Comparison of ENCODE assay signal across 20 cellular contexts in genomic region chr13:52164989-52165388, GRCh38. TPM values are rescaled to one million over a fixed set of nuclear protein-coding genes. Genes with fewer than 3 reads are reported as not detected.
A peak's percentile ranks its signal among the peaks of the same experiment; 100 is the strongest.
DNase-seq lines count a peak whose midpoint lies in the region; ATAC-seq, FAIRE-seq and TF ChIP-seq lines count a peak whose summit lies in the region.
"Had no signal": no experiment of that assay in that cellular context is flagged by ENCODE, and none has a peak within 500 bp of the region (broad histone marks: within the 10 kb centered on the region; RNA-seq: fewer than 3 reads in every experiment).

No MANE protein-coding gene starts in this region.

- peaks cover 9% of the 10 kb centered on the region for H3K4me1 Mint-ChIP-seq in activated T-cell treated with anti-CD3 and anti-CD28 coated beads, Interleukin-2, amount 50 U/mL, for 72 hours (ENCODE audit: low read depth)

- peaks cover 1% of the 10 kb centered on the region for H3K27me3 Mint-ChIP-seq in activated T-cell treated with anti-CD3 and anti-CD28 coated beads, Interleukin-2, amount 50 U/mL, for 72 hours (ENCODE audit: low read depth)

- no peak overlapping the region for H3K4me3 ChIP-seq in lower lobe of right lung
- H3K4me3 ChIP-seq: A549, BLaER1 had no signal

- ATAC-seq in lower lobe of right lung (no peak), GM21723 (IDR thresholded peaks at IDR 0.05; ENCODE audit: unreplicated experiment) (no peak)
- ATAC-seq in activated T-cell treated with anti-CD3 and anti-CD28 coated beads, Interleukin-2, amount 50 U/mL, for 72 hours (replicated peaks in 1 of 2), result no peak
- ATAC-seq: A549; CD8-positive, alpha-beta T cell; Right ventricle myocardium inferior had no signal

- no peaks in the 10 kb centered on the region for H3K9me3 ChIP-seq in lower lobe of right lung
- H3K9me3 ChIP-seq: A549, BLaER1 had no signal

- no peaks in the 10 kb centered on the region for H3K9me3 Mint-ChIP-seq in activated T-cell treated with anti-CD3 and anti-CD28 coated beads, Interleukin-2, amount 50 U/mL, for 72 hours
- H3K9me3 Mint-ChIP-seq: CD8-positive, alpha-beta T cell had no signal

- H3K36me3 Mint-ChIP-seq in activated T-cell treated with anti-CD3 and anti-CD28 coated beads, Interleukin-2, amount 50 U/mL, for 72 hours (ENCODE audit: insufficient read depth in 2 of 2), result peaks cover 0 to 4% of the 10 kb centered on the region in 2 donors

- H3K27ac ChIP-seq in angular gyrus (ENCODE audit: low read depth, low read length), result peak overlapping the region; percentile 94
- H3K27ac ChIP-seq in lower lobe of right lung, result peak overlapping the region; percentile 41
- H3K27ac ChIP-seq in temporal lobe (ENCODE audit: low read depth, low read length), result peak overlapping the region; percentile 86
- H3K27ac ChIP-seq: A549, BLaER1 had no signal

- TF ChIP-seq CTCF in lower lobe of right lung (IDR thresholded peaks at IDR 0.05), result no peak

- peak; percentile 26 for FAIRE-seq in frontal cortex (lab: Jason Lieb, UNC)
- FAIRE-seq: A549, GM18507, H1, RCC 7860 had no signal

- DNase-seq in frontal cortex (ENCODE audit: low spot score in 2 of 2) (no peak), lower lobe of right lung (no peak), NCI-H1694 (lab: John Stamatoyannopoulos, UW) (no peak)
- DNase-seq in activated T-cell treated with anti-CD3 and anti-CD28 coated beads, Interleukin-2, amount 50 U/mL, for 72 hours, result no peak
- DNase-seq: Calu3; CD8-positive, alpha-beta T cell; GF-D8; NCI-H1092 treated with DMSO at 0.1 percent for 48 hours; NCI-H748 treated with DMSO at 0.1 percent for 48 hours; NK-92 treated with Interleukin-12 subunit alpha and Interleukin-12 subunit beta, amount 100 ng/mL, for 24 hours had no signal

- peaks cover 10% of the 10 kb centered on the region for H3K4me1 ChIP-seq in lower lobe of right lung
- H3K4me1 ChIP-seq: A549 had no signal

- no peaks in the 10 kb centered on the region for H3K27me3 ChIP-seq in lower lobe of right lung (ENCODE audit: low read depth)

- no peak overlapping the region for H3K27ac Mint-ChIP-seq in activated T-cell treated with anti-CD3 and anti-CD28 coated beads, Interleukin-2, amount 50 U/mL, for 72 hours

- H3K4me3 Mint-ChIP-seq in activated T-cell treated with anti-CD3 and anti-CD28 coated beads, Interleukin-2, amount 50 U/mL, for 72 hours, result no peak overlapping the region
- H3K4me3 Mint-ChIP-seq: CD8-positive, alpha-beta T cell had no signal

- intact Hi-C loops in lower lobe of right lung (cut with DNase I), result no loop called here

- peaks cover 42% of the 10 kb centered on the region for H3K36me3 ChIP-seq in lower lobe of right lung

RNA-seq across cellular contexts. Expression of gene NEK3, which starts 5.6 kb away (rescaled TPM):
- total RNA-seq in frontal cortex (8.6 TPM), lower lobe of right lung (10.9 TPM), temporal lobe (9.8 TPM)
- total RNA-seq in activated T-cell treated with anti-CD3 and anti-CD28 coated beads, Interleukin-2, amount 50 U/mL, for 72 hours, result 10 to 100 TPM; 14.4 to 14.9 TPM

RNA-seq across cellular contexts. Expression of gene NEK5, which starts 36.1 kb away (rescaled TPM):
- total RNA-seq in frontal cortex, result 0.82 TPM
- total RNA-seq in lower lobe of right lung, result 4.1 TPM
- 0.74 TPM for total RNA-seq in temporal lobe
- under 1 TPM; 0.12 to 0.16 TPM for total RNA-seq in activated T-cell treated with anti-CD3 and anti-CD28 coated beads, Interleukin-2, amount 50 U/mL, for 72 hours
- total RNA-seq: CD8-positive, alpha-beta T cell; LHCN-M2 had no signal

Comparison
In these comparisons a context has a peak if more than half of its experiments do, and no peak if none do; other contexts are left out.
1. H3K27ac ChIP-seq: peak in every context shown above with its lines; median percentile 94 in angular gyrus; 86 in temporal lobe; 41 in lower lobe of right lung.